Comparison of ENCODE assay signal across 21 cellular contexts in the genomic region with DNA sequence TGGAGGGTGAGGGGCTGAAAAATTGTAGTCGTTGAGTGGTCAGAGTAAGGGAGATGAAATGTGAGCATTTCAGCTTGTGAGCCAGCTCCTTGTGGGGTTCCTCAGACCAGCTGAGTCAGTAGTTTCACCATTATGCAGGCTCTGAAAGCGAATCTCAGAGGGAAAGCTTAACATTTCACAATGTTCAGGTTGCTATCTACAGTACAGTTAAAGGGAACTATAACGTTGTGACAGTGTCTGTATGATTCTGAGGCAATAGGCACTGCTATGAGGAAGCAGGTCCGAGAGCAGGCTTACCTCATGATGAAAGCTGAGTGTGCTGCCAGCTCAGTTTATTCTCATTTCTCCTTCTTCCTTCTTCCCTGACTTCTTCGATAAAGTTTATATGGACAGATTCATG.
DNase-seq lines count a peak whose midpoint lies in the region; ATAC-seq, FAIRE-seq and TF ChIP-seq lines count a peak whose summit lies in the region.
"Had no signal": no experiment of that assay in that cellular context is flagged by ENCODE, and none has a peak within 500 bp of the region (broad histone marks: within the 10 kb centered on the region; RNA-seq: fewer than 3 reads in every experiment).

No MANE protein-coding gene starts in this region.

- FAIRE-seq in GM12892 (lab: Jason Lieb, UNC) = peak; percentile 58
- no peak for FAIRE-seq in GM12891 (lab: Jason Lieb, UNC)
- FAIRE-seq: H1 had no signal

- no peak overlapping the region for H3K4me3 ChIP-seq in NB4 (ENCODE audit: low read depth, low read length)
- peak overlapping the region; percentile 7 to 34 for H3K4me3 ChIP-seq in neutrophil (ENCODE audit: low read depth in 1 of 2, low read length in 1 of 2)
- no peak overlapping the region for H3K4me3 ChIP-seq in sigmoid colon

- DNase-seq in GM12892 (ENCODE audit: insufficient read length) (no peak), NB4 (ENCODE audit: low read depth) (peak; percentile 45), SKM-1 treated with dmso at 0.1 percent for 144 hours (lab: John Stamatoyannopoulos, UW; ENCODE audit: unreplicated experiment) (peak; percentile 96), sigmoid colon (no peak), EL (no peak), GM12891 (ENCODE audit: insufficient read length, low spot score) (no peak)
- DNase-seq: AML-193; CD4-positive, alpha-beta T cell; DMS79 treated with DMSO at 0.1 percent for 48 hours; GDM1; Karpas-422; NCI-H1048; NCI-H2107; NCI-H226; NCI-H526 treated with DMSO at 0.1 percent for 48 hours; NK-92 treated with Interleukin-12 subunit alpha and Interleukin-12 subunit beta, amount 100 ng/mL, for 24 hours had no signal

- TF ChIP-seq EP300 in sigmoid colon (IDR thresholded peaks at IDR 0.05) = no peak

- TF ChIP-seq POLR2A in GM12892 (IDR thresholded peaks at IDR 0.05; ENCODE audit: low read depth, low read length) (no peak), NB4 (IDR thresholded peaks at IDR 0.05; ENCODE audit: extremely low read depth, insufficient read length) (no peak), sigmoid colon (IDR thresholded peaks at IDR 0.05) (no peak), GM12891 (IDR thresholded peaks at IDR 0.05; ENCODE audit: low read depth, low read length) (no peak)

- H3K27ac ChIP-seq in neutrophil (peak overlapping the region; percentile 84), sigmoid colon (no peak overlapping the region)

- WGBS in sigmoid colon, 2 donors = 74% methylated on average over 5 of the region's 5 CpGs

- H3K4me1 ChIP-seq in neutrophil (ENCODE audit: control insufficient read depth in 1 of 2, insufficient read depth in 1 of 2, low read depth in 1 of 2, low read length in 1 of 2) = peaks cover 14 to 25% of the 10 kb centered on the region in 2 experiments
- H3K4me1 ChIP-seq in sigmoid colon = no peaks in the 10 kb centered on the region

- no peak for TF ChIP-seq CTCF in NB4 (IDR thresholded peaks at IDR 0.05; ENCODE audit: low read depth, low read length)
- TF ChIP-seq CTCF in neutrophil (IDR thresholded peaks at IDR 0.05) = no peak
- no peak for TF ChIP-seq CTCF in sigmoid colon (IDR thresholded peaks at IDR 0.05)

- H3K27me3 ChIP-seq in neutrophil = no peaks in the 10 kb centered on the region
- no peaks in the 10 kb centered on the region for H3K27me3 ChIP-seq in sigmoid colon

- ATAC-seq in HG02623 (IDR thresholded peaks at IDR 0.05; ENCODE audit: unreplicated experiment) = no peak
- ATAC-seq: Panc1, Right ventricle myocardium inferior had no signal

- H3K36me3 ChIP-seq in neutrophil (no peaks in the 10 kb centered on the region), sigmoid colon (no peaks in the 10 kb centered on the region)

- H3K9me3 ChIP-seq in neutrophil (no peaks in the 10 kb centered on the region), sigmoid colon (peaks cover 0 to 9% (median 2%) of the 10 kb centered on the region in 4 donors)

- intact Hi-C loops in sigmoid colon (cut with DNase I) = no loop called here

TF ChIP-seq in GM12891, 5 proteins besides CTCF, POLR2A, EP300 and RAD21:
- TF ChIP-seq PAX5 (IDR thresholded peaks at IDR 0.05; ENCODE audit: insufficient read depth, low read length, severe bottlenecking) (no peak), POU2F2 (IDR thresholded peaks at IDR 0.05; ENCODE audit: low read depth, low read length) (no peak), TAF1 (IDR thresholded peaks at IDR 0.05; ENCODE audit: low read depth, low read length) (no peak), SPI1 (IDR thresholded peaks at IDR 0.05; ENCODE audit: low read depth, low read length) (no peak), POLR2AphosphoS5 (IDR thresholded peaks at IDR 0.05; ENCODE audit: low read depth, low read length) (no peak)

Comparison
In these comparisons a context has a peak if more than half of its experiments do, and no peak if none do; other contexts are left out.
1. DNase-seq: peak in NB4 (single experiment) and SKM-1 treated with dmso at 0.1 percent for 144 hours (single experiment); none in GM12892 (single experiment), sigmoid colon (single experiment), EL (single experiment) and GM12891 (single experiment).
2. H3K4me3 ChIP-seq: peak in neutrophil (2 of 2); none in NB4 (single experiment) and sigmoid colon (0 of 4).